ENCODE assay signal across 14 cellular contexts in genomic region chr5:34496258-34496657, GRCh38.
DNase-seq lines count a peak whose midpoint lies in the region; ATAC-seq and TF ChIP-seq lines count a peak whose summit lies in the region.
"Had no signal": no experiment of that assay in that cellular context is flagged by ENCODE, and none has a peak within 500 bp of the region (broad histone marks: within the 10 kb centered on the region; RNA-seq: fewer than 3 reads in every experiment).

No MANE protein-coding gene starts in this region.

- no peak overlapping the region for H2BK5ac ChIP-seq in neuronal stem cell (ENCODE audit: low read length)

- no peak overlapping the region for H4K91ac ChIP-seq in neuronal stem cell (ENCODE audit: low read depth, low read length, poor library complexity)

- H2BK12ac ChIP-seq in neuronal stem cell (ENCODE audit: low read length), result no peak overlapping the region

- 62% methylated on average over 13 of the region's 13 CpGs for whole genome bisulfite sequencing in esophagus muscularis mucosa
- WGBS in neuronal stem cell (ENCODE audit: extremely low coverage in 2 of 2, insufficient read length in 2 of 2, insufficient replicate concordance in 1 of 2), 2 donors, result no CpG with 5 or more reads among the region's 13 CpGs
- 76 to 91% methylated on average over 13 of the region's 13 CpGs for WGBS in body of pancreas, 2 donors

- H3K9ac ChIP-seq in neuronal stem cell (ENCODE audit: low read depth, low read length, poor library complexity), result no peak overlapping the region

- ATAC-seq in body of pancreas (no peak), HG02885 (IDR thresholded peaks at IDR 0.05; ENCODE audit: poor library complexity, unreplicated experiment) (no peak)

- no peak overlapping the region for H3K18ac ChIP-seq in neuronal stem cell (ENCODE audit: low read length)

- TF ChIP-seq CTCF in AG10803 (conservative IDR thresholded peaks at IDR 0.05; ENCODE audit: low read length) (peak; percentile 44), esophagus muscularis mucosa (IDR thresholded peaks at IDR 0.05) (peak in 1 of 3 experiments; percentile 38), body of pancreas (IDR thresholded peaks at IDR 0.05) (no peak)

- H3K4me1 ChIP-seq in esophagus muscularis mucosa (peaks cover 17 to 57% (median 55%) of the 10 kb centered on the region in 4 donors), neuronal stem cell (ENCODE audit: control insufficient read depth in 2 of 2, insufficient read depth in 1 of 2, low read depth in 1 of 2, low read length in 2 of 2) (peaks cover 3 to 13% of the 10 kb centered on the region in 2 donors), body of pancreas (peaks cover 5% of the 10 kb centered on the region)

- TF ChIP-seq EP300 in esophagus muscularis mucosa (IDR thresholded peaks at IDR 0.05), result no peak

- no peaks in the 10 kb centered on the region for H3K9me3 ChIP-seq in esophagus muscularis mucosa
- H3K9me3 ChIP-seq in neuronal stem cell (replicated peaks in 1 of 2; ENCODE audit: control insufficient read depth in 2 of 2, insufficient read depth in 1 of 2, low read depth in 1 of 2, low read length in 2 of 2), result no peaks in the 10 kb centered on the region
- no peaks in the 10 kb centered on the region for H3K9me3 ChIP-seq in body of pancreas
- H3K9me3 ChIP-seq: suprapubic skin had no signal

- H4K8ac ChIP-seq in neuronal stem cell (ENCODE audit: low read depth, low read length), result no peak overlapping the region

- H2BK120ac ChIP-seq in neuronal stem cell (ENCODE audit: low read depth, low read length), result no peak overlapping the region

- peak; percentile 37 for DNase-seq in AG10803 (ENCODE audit: low read depth)
- peak; percentile 67 for DNase-seq in NCI-H446 treated with DMSO at 0.1 percent for 48 hours (lab: John Stamatoyannopoulos, UW)
- DNase-seq in esophagus muscularis mucosa (ENCODE audit: extremely low spot score), result no peak
- no peak for DNase-seq in neuronal stem cell (ENCODE audit: low spot score)
- no peak for DNase-seq in NCI-H226
- DNase-seq in body of pancreas, result no peak
- no peak for DNase-seq in KG1 (lab: John Stamatoyannopoulos, UW)
- DNase-seq: activated CD4-positive, alpha-beta T cell treated with anti-CD3 and anti-CD28 coated beads for 1 hour; activated naive CD4-positive, alpha-beta T cell treated with Interleukin-2 at 50 U/mL for 16 hours; NK-92 treated with Interleukin-12 subunit alpha and Interleukin-12 subunit beta, amount 100 ng/mL, for 24 hours; stimulated activated CD4-positive, alpha-beta T cell treated with anti-CD3 and anti-CD28 coated beads, Interleukin-1b, Interleukin-23, amount 100 ng/mL, for 48 hours had no signal

- no peaks in the 10 kb centered on the region for H3K27me3 ChIP-seq in esophagus muscularis mucosa
- H3K27me3 ChIP-seq in neuronal stem cell (ENCODE audit: control insufficient read depth in 3 of 3, insufficient read depth in 3 of 3, low read depth in 1 of 3, low read length in 3 of 3), result no peaks in the 10 kb centered on the region
- no peaks in the 10 kb centered on the region for H3K27me3 ChIP-seq in body of pancreas
- H3K27me3 ChIP-seq: cardiac muscle cell, suprapubic skin had no signal

- no peak overlapping the region for H2BK15ac ChIP-seq in neuronal stem cell (ENCODE audit: low read length)

- H3K23ac ChIP-seq in neuronal stem cell (ENCODE audit: low read depth, low read length, poor library complexity), result no peak overlapping the region

- H3K36me3 ChIP-seq in esophagus muscularis mucosa, result no peaks in the 10 kb centered on the region
- no peaks in the 10 kb centered on the region for H3K36me3 ChIP-seq in neuronal stem cell (replicated peaks in 1 of 2; ENCODE audit: control insufficient read depth in 2 of 2, insufficient read depth in 2 of 2, low read length in 2 of 2)
- no peaks in the 10 kb centered on the region for H3K36me3 ChIP-seq in body of pancreas (replicated peaks in 1 of 2; ENCODE audit: insufficient read depth in 1 of 2, low read depth in 2 of 2)
- H3K36me3 ChIP-seq: cardiac muscle cell, suprapubic skin had no signal

- H3K4me3 ChIP-seq in AG10803 (ENCODE audit: low read length), result no peak overlapping the region
- H3K4me3 ChIP-seq in esophagus muscularis mucosa, result peak overlapping the region in 2 of 4 donors; percentile 4 to 16
- no peak overlapping the region for H3K4me3 ChIP-seq in neuronal stem cell (ENCODE audit: low read length in 2 of 2)
- H3K4me3 ChIP-seq in body of pancreas, result no peak overlapping the region
- H3K4me3 ChIP-seq: cardiac muscle cell, suprapubic skin had no signal

- no peak overlapping the region for H3K4ac ChIP-seq in neuronal stem cell (ENCODE audit: low read length)

- no peak overlapping the region for H2AK5ac ChIP-seq in neuronal stem cell (ENCODE audit: low read depth, low read length)

- intact Hi-C loops in esophagus muscularis mucosa (cut with DNase I) (no loop called here), body of pancreas (cut with DNase I) (no loop called here)

- no peaks in the 10 kb centered on the region for H3K79me1 ChIP-seq in neuronal stem cell (ENCODE audit: low read depth, low read length)

- no peak for TF ChIP-seq POLR2A in esophagus muscularis mucosa (IDR thresholded peaks at IDR 0.05; ENCODE audit: low read depth)
- no peak for TF ChIP-seq POLR2A in body of pancreas (IDR thresholded peaks at IDR 0.05)

- H3K4me2 ChIP-seq in neuronal stem cell (ENCODE audit: insufficient read depth, low read length, poor library complexity, severe bottlenecking), result no peak overlapping the region

- no peak overlapping the region for H3K14ac ChIP-seq in neuronal stem cell (ENCODE audit: low read length)

- H3K27ac ChIP-seq in esophagus muscularis mucosa (replicated peaks in 1 of 4) (peak overlapping the region; percentile 54 to 71 (median 62)), neuronal stem cell (replicated peaks; ENCODE audit: low read length) (no peak overlapping the region), body of pancreas (no peak overlapping the region)
- H3K27ac ChIP-seq: cardiac muscle cell had no signal

- peak overlapping the region; percentile 32 for H2AFZ ChIP-seq in neuronal stem cell (ENCODE audit: low read length)

Comparison
In these comparisons a context has a peak if more than half of its experiments do, and no peak if none do; other contexts are left out.
1. DNase-seq: peak in AG10803 (single experiment) and NCI-H446 treated with DMSO at 0.1 percent for 48 hours (single experiment); none in esophagus muscularis mucosa (single experiment), neuronal stem cell (single experiment), NCI-H226 (single experiment), body of pancreas (0 of 4) and KG1 (single experiment).
2. H3K27ac ChIP-seq: peak in esophagus muscularis mucosa (4 of 4); none in neuronal stem cell (single experiment) and body of pancreas (0 of 4).